In the genomic region with DNA sequence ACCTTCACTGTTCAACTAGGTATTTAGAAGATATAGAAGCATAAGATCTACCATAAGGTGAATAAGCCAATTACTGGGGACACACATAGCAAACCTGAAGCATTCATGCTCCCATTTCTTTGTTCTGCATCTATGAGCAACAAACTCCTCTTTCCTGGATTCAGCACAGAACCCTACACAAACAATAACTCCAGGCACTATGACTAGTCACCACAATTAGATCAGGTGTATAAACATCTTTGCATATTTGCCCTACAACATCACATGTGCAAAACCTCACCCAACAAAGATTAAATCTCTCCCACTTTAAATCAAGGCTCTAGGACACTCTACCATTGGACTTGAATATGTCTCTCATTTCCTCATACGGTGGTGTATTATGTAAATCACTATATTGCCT, we compare ENCODE assay signal across 35 cellular contexts.
"Had no signal": no experiment of that assay in that cellular context is flagged by ENCODE, and none has a peak within 500 bp of the region (broad histone marks: within the 10 kb centered on the region; RNA-seq: fewer than 3 reads in every experiment).

No MANE protein-coding gene starts in this region.

- H3K27ac ChIP-seq: ascending aorta, coronary artery, dorsolateral prefrontal cortex, lower lobe of right lung, pancreas, psoas muscle, stomach, thyroid gland, upper lobe of left lung, vagina, VCaP had no signal

- H3K9me3 Mint-ChIP-seq: activated naive CD4-positive, alpha-beta T cell treated with anti-CD3 and anti-CD28 coated beads, Interleukin-2, amount 10 ng/mL, durations not matched to agents 7 days and 5 days; activated naive CD8-positive, alpha-beta T cell treated with anti-CD3 and anti-CD28 coated beads, Interleukin-2, amount 10 ng/mL, durations not matched to agents 7 days and 5 days; activated T-helper 1 cell treated with anti-CD3 and anti-CD28 coated beads, Interleukin-12 subunit alpha, Interleukin-12 subunit beta, Interleukin-2, Interleukin-4 antibody, amounts not matched to agents 30 ng/mL and 10 ng/mL and 1 ng/mL, durations not matched to agents 14 hours and 24 hours and 36 hours; neural crest cell; stimulated activated naive B cell treated with anti-CD40 and anti-IgM and Interleukin-4, amounts not matched to agents 10 μg/mL and 1 μg/mL and 100 μg/mL, for 72 hours; T-helper 2 cell treated with Interferon-gamma antibody and Interleukin-4, amounts not matched to agents 5 μg/mL and 100 μg/mL, for 36 hours had no signal

- H3K4me3 ChIP-seq: ascending aorta, coronary artery, dorsolateral prefrontal cortex, lower lobe of right lung, pancreas, psoas muscle, stomach, thyroid gland, upper lobe of left lung, vagina had no signal

- H3K9me3 ChIP-seq: ascending aorta, lower lobe of right lung, pancreas, psoas muscle, thyroid gland, upper lobe of left lung, vagina had no signal

- H3K27me3 ChIP-seq: ascending aorta, dorsolateral prefrontal cortex, pancreas, stomach, thyroid gland, upper lobe of left lung, vagina had no signal

- H3K4me1 ChIP-seq: ascending aorta, lower lobe of right lung, pancreas, psoas muscle, thyroid gland, upper lobe of left lung, vagina had no signal

- H3K4me3 Mint-ChIP-seq: activated naive CD4-positive, alpha-beta T cell treated with anti-CD3 and anti-CD28 coated beads, Interleukin-2, amount 10 ng/mL, durations not matched to agents 7 days and 5 days; activated naive CD8-positive, alpha-beta T cell treated with anti-CD3 and anti-CD28 coated beads, Interleukin-2, amount 10 ng/mL, durations not matched to agents 7 days and 5 days; activated T-helper 1 cell treated with anti-CD3 and anti-CD28 coated beads, Interleukin-12 subunit alpha, Interleukin-12 subunit beta, Interleukin-2, Interleukin-4 antibody, amounts not matched to agents 30 ng/mL and 10 ng/mL and 1 ng/mL, durations not matched to agents 14 hours and 24 hours and 36 hours; brain; naive thymus-derived CD8-positive, alpha-beta T cell; neural crest cell; stimulated activated naive B cell treated with anti-CD40 and anti-IgM and Interleukin-4, amounts not matched to agents 10 μg/mL and 1 μg/mL and 100 μg/mL, for 72 hours; T-helper 2 cell treated with Interferon-gamma antibody and Interleukin-4, amounts not matched to agents 5 μg/mL and 100 μg/mL, for 36 hours had no signal

- H3K4me1 Mint-ChIP-seq: activated naive CD4-positive, alpha-beta T cell treated with anti-CD3 and anti-CD28 coated beads, Interleukin-2, amount 10 ng/mL, durations not matched to agents 7 days and 5 days; activated naive CD8-positive, alpha-beta T cell treated with anti-CD3 and anti-CD28 coated beads, Interleukin-2, amount 10 ng/mL, durations not matched to agents 7 days and 5 days; naive thymus-derived CD8-positive, alpha-beta T cell; stimulated activated naive B cell treated with anti-CD40 and anti-IgM and Interleukin-4, amounts not matched to agents 10 μg/mL and 1 μg/mL and 100 μg/mL, for 72 hours had no signal

- H3K36me3 ChIP-seq: ascending aorta, lower lobe of right lung, pancreas, stomach, thyroid gland, upper lobe of left lung, vagina had no signal

- H3K36me3 Mint-ChIP-seq: activated naive CD4-positive, alpha-beta T cell treated with anti-CD3 and anti-CD28 coated beads, Interleukin-2, amount 10 ng/mL, durations not matched to agents 7 days and 5 days; activated naive CD8-positive, alpha-beta T cell treated with anti-CD3 and anti-CD28 coated beads, Interleukin-2, amount 10 ng/mL, durations not matched to agents 7 days and 5 days; brain; naive thymus-derived CD8-positive, alpha-beta T cell; stimulated activated naive B cell treated with anti-CD40 and anti-IgM and Interleukin-4, amounts not matched to agents 10 μg/mL and 1 μg/mL and 100 μg/mL, for 72 hours had no signal

- H3K27me3 Mint-ChIP-seq: activated naive CD4-positive, alpha-beta T cell treated with anti-CD3 and anti-CD28 coated beads, Interleukin-2, amount 10 ng/mL, durations not matched to agents 7 days and 5 days; activated naive CD8-positive, alpha-beta T cell treated with anti-CD3 and anti-CD28 coated beads, Interleukin-2, amount 10 ng/mL, durations not matched to agents 7 days and 5 days; brain; naive thymus-derived CD8-positive, alpha-beta T cell; stimulated activated naive B cell treated with anti-CD40 and anti-IgM and Interleukin-4, amounts not matched to agents 10 μg/mL and 1 μg/mL and 100 μg/mL, for 72 hours had no signal

- DNase-seq: activated CD4-positive, alpha-beta T cell treated with anti-CD3 and anti-CD28 coated beads for 48 hours; activated CD4-positive, alpha-beta T cell treated with anti-CD3 and anti-CD28 coated beads, Interleukin-2, amount 50 U/mL, for 48 hours; activated CD8-positive, alpha-beta memory T cell treated with anti-CD3 and anti-CD28 coated beads, Interleukin-2, amount 50 U/mL, for 4 hours; activated gamma-delta T cell; activated naive CD4-positive, alpha-beta T cell treated with anti-CD3 and anti-CD28 coated beads, Interleukin-2, amount 10 ng/mL, durations not matched to agents 7 days and 5 days; activated naive CD8-positive, alpha-beta T cell treated with anti-CD3 and anti-CD28 coated beads, Interleukin-2, amount 10 ng/mL, durations not matched to agents 7 days and 5 days; activated T-cell treated with anti-CD3 and anti-CD28 coated beads, Interleukin-2, amount 50 U/mL, for 1 hour; dorsolateral prefrontal cortex; effector memory CD4-positive, alpha-beta T cell; head of caudate nucleus; hippocampal formation; kidney; lower lobe of right lung; mesenchymal stem cell; naive thymus-derived CD8-positive, alpha-beta T cell; nucleus accumbens; pancreas; psoas muscle; right cardiac atrium; stimulated activated CD4-positive, alpha-beta T cell treated with anti-CD3 and anti-CD28 coated beads, Interleukin-15, amount 100 ng/mL, for 24 hours; stimulated activated CD4-positive, alpha-beta T cell treated with anti-CD3 and anti-CD28 coated beads, Interleukin-2, amount 100 ng/mL, for 24 hours; stimulated activated naive B cell treated with anti-CD40 and anti-IgM and Interleukin-4, amounts not matched to agents 10 μg/mL and 1 μg/mL and 100 μg/mL, for 72 hours; stomach; thyroid gland; upper lobe of left lung had no signal

- ATAC-seq: activated CD4-positive, CD25-positive, alpha-beta regulatory T cell treated with anti-CD3 and anti-CD28 coated beads, Interleukin-2, amount 50 U/mL, for 24 hours; left lobe of liver; lower lobe of right lung; naive thymus-derived CD8-positive, alpha-beta T cell; pancreas; psoas muscle; right cardiac atrium; stimulated activated naive B cell treated with anti-CD40 and anti-IgM and Interleukin-4, amounts not matched to agents 10 μg/mL and 1 μg/mL and 100 μg/mL, for 72 hours had no signal

- H3K27ac Mint-ChIP-seq: activated naive CD4-positive, alpha-beta T cell treated with anti-CD3 and anti-CD28 coated beads, Interleukin-2, amount 10 ng/mL, durations not matched to agents 7 days and 5 days; activated naive CD8-positive, alpha-beta T cell treated with anti-CD3 and anti-CD28 coated beads, Interleukin-2, amount 10 ng/mL, durations not matched to agents 7 days and 5 days; activated T-helper 1 cell treated with anti-CD3 and anti-CD28 coated beads, Interleukin-12 subunit alpha, Interleukin-12 subunit beta, Interleukin-2, Interleukin-4 antibody, amounts not matched to agents 30 ng/mL and 10 ng/mL and 1 ng/mL, durations not matched to agents 14 hours and 24 hours and 36 hours; brain; naive thymus-derived CD8-positive, alpha-beta T cell; stimulated activated naive B cell treated with anti-CD40 and anti-IgM and Interleukin-4, amounts not matched to agents 10 μg/mL and 1 μg/mL and 100 μg/mL, for 72 hours; T-helper 2 cell treated with Interferon-gamma antibody and Interleukin-4, amounts not matched to agents 5 μg/mL and 100 μg/mL, for 36 hours had no signal
